ENCODE assay signal across 10 cellular contexts in the genomic region with DNA sequence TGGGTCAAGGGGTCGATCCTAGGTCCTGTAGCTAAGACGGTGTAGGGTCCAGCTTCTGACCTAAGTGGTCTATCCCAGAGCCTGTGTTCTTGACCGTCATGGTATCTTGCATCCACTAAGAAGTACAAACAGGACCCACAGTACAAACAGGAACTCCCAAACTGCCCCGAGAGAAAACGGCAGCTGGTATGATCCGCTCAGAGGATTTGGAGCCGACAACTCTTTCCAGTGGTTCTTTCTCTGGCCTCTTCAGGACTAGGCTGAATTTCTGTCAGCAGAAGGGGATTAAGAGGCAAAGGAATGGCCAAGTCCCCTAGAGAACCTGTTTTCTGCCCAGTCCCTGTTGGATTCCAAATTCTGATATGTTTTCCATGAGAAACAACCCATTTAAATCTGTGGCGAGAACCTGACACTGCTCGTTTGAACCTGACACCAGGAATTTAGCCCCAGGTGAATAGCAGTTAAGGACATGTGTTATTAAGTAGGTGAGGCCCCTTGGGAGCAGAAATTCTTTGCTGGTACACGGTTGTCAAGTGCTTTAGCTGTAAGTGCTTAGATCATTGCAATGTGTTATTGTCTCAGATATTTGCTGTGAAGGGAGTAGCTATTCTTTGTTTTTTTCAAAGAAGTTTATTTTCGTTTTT. TPM values are rescaled to one million over a fixed set of nuclear protein-coding genes. Genes with fewer than 3 reads are reported as not detected.
DNase-seq lines count a peak whose midpoint lies in the region; ATAC-seq and TF ChIP-seq lines count a peak whose summit lies in the region.
"Had no signal": no experiment of that assay in that cellular context is flagged by ENCODE, and none has a peak within 500 bp of the region (broad histone marks: within the 10 kb centered on the region; RNA-seq: fewer than 3 reads in every experiment).

No MANE protein-coding gene starts in this region.

- H3K27ac Mint-ChIP-seq in brain: peak overlapping the region in 4 of 5 experiments; percentile 84 to 95 (median 88)
- H3K27ac Mint-ChIP-seq: stimulated activated naive CD8-positive, alpha-beta T cell treated with anti-CD3 and anti-CD28 coated beads, Interleukin-15, Interleukin-2, amounts not matched to agents 100 ng/mL and 50 ng/mL, for 24 hours had no signal

- peaks cover 0 to 4% (median 0%) of the 10 kb centered on the region in 5 experiments for H3K9me3 Mint-ChIP-seq in brain
- H3K9me3 Mint-ChIP-seq: stimulated activated naive CD8-positive, alpha-beta T cell treated with anti-CD3 and anti-CD28 coated beads, Interleukin-15, Interleukin-2, amounts not matched to agents 100 ng/mL and 50 ng/mL, for 24 hours had no signal

- H3K4me1 Mint-ChIP-seq in brain: peaks cover 48% of the 10 kb centered on the region

- H3K4me3 Mint-ChIP-seq in brain: peak overlapping the region in 2 of 5 experiments; percentile 28 to 73
- H3K4me3 Mint-ChIP-seq: stimulated activated naive CD8-positive, alpha-beta T cell treated with anti-CD3 and anti-CD28 coated beads, Interleukin-15, Interleukin-2, amounts not matched to agents 100 ng/mL and 50 ng/mL, for 24 hours had no signal

- WGBS in upper lobe of left lung, 2 donors: 68 to 74% methylated on average over 11 of the region's 11 CpGs

- peaks cover 6% of the 10 kb centered on the region for H3K36me3 Mint-ChIP-seq in brain

- peak in 2 of 4 donors; percentile 53 to 75 for TF ChIP-seq EP300 in upper lobe of left lung (IDR thresholded peaks at IDR 0.05)

- peak in 1 of 4 donors; percentile 26 for TF ChIP-seq POLR2A in upper lobe of left lung (IDR thresholded peaks at IDR 0.05)

- intact Hi-C loops in left lung (cut with DNase I): no loop called here

- H3K27ac ChIP-seq in left lung (peak overlapping the region; percentile 40 to 60), upper lobe of left lung (peak overlapping the region; percentile 50 to 79 (median 76))

- H3K27me3 ChIP-seq in left lung (no peaks in the 10 kb centered on the region), upper lobe of left lung (no peaks in the 10 kb centered on the region), BE2C (no peaks in the 10 kb centered on the region)

- H3K36me3 ChIP-seq in left lung (peaks cover 0 to 20% of the 10 kb centered on the region in 2 donors), upper lobe of left lung (peaks cover 0 to 14% (median 7%) of the 10 kb centered on the region in 4 donors), BE2C (no peaks in the 10 kb centered on the region)

- no peak overlapping the region for H3K4me3 ChIP-seq in left lung
- H3K4me3 ChIP-seq in upper lobe of left lung: no peak overlapping the region
- no peak overlapping the region for H3K4me3 ChIP-seq in BE2C (ENCODE audit: low read depth, low read length)

- no peaks in the 10 kb centered on the region for H3K27me3 Mint-ChIP-seq in brain

- no peaks in the 10 kb centered on the region for H3K9me3 ChIP-seq in left lung
- no peaks in the 10 kb centered on the region for H3K9me3 ChIP-seq in upper lobe of left lung
- no peaks in the 10 kb centered on the region for H3K9me3 ChIP-seq in BE2C

- H3K4me1 ChIP-seq in left lung (peaks cover 0 to 14% of the 10 kb centered on the region in 2 donors), upper lobe of left lung (peaks cover 0 to 30% (median 18%) of the 10 kb centered on the region in 4 donors), BE2C (no peaks in the 10 kb centered on the region)

- peak; percentile 53 for DNase-seq in NCI-H1436 (lab: John Stamatoyannopoulos, UW)
- DNase-seq in NCI-H1436 treated with DMSO at 0.1 percent for 48 hours (lab: John Stamatoyannopoulos, UW): no peak
- no peak for DNase-seq in left lung
- DNase-seq in upper lobe of left lung: no peak
- no peak for DNase-seq in SIG-M5 treated with dmso at 0.1 percent for 504 hours (lab: John Stamatoyannopoulos, UW; ENCODE audit: unreplicated experiment)
- DNase-seq in BE2C: no peak
- DNase-seq in activated gamma-delta T cell treated with Interleukin-2 at 50 U/mL for 16 hours: no peak
- DNase-seq: OCI-M1 had no signal

- TF ChIP-seq CTCF in brain (conservative IDR thresholded peaks at IDR 0.05) (no peak), left lung (IDR thresholded peaks at IDR 0.05) (no peak), upper lobe of left lung (IDR thresholded peaks at IDR 0.05) (no peak), BE2C (IDR thresholded peaks at IDR 0.05; ENCODE audit: low read depth, low read length) (no peak)

- ATAC-seq in left lung: peak; percentile 49
- ATAC-seq in upper lobe of left lung (ENCODE audit: low FRiP score in 2 of 2): peak; percentile 40 to 46

RNA-seq across cellular contexts. Expression of a gene that starts 50.5 kb away (rescaled TPM):
- polyA plus RNA-seq in brain (ENCODE audit: insufficient read depth, low read depth, low replicate concordance): 0.17 TPM
- total RNA-seq in left lung (under 1 TPM; 0.09 to 0.18 TPM), upper lobe of left lung (under 1 TPM in 3 of 6 donors, not detected in 3; 0.30 to 0.49 (median 0.33) TPM)
- polyA plus RNA-seq in BE2C (2012; ENCODE audit: insufficient read depth, insufficient read length, low read depth): not detected
